10 cellular contexts compared by ENCODE assay signal in genomic region chr16:85238233-85238647, GRCh38.
DNase-seq lines count a peak whose midpoint lies in the region; ATAC-seq, FAIRE-seq and TF ChIP-seq lines count a peak whose summit lies in the region.
"Had no signal": no experiment of that assay in that cellular context is flagged by ENCODE, and none has a peak within 500 bp of the region (broad histone marks: within the 10 kb centered on the region; RNA-seq: fewer than 3 reads in every experiment).

No MANE protein-coding gene starts in this region.

- no peak; the same call in 1 of the 2 replicates for TF ChIP-seq CTCF in Panc1 (IDR thresholded peaks at IDR 0.05)
- no peak for TF ChIP-seq CTCF in omental fat pad (IDR thresholded peaks at IDR 0.05)

- H3K4me2 ChIP-seq in BLaER1 treated with 17β-estradiol and CSF1 and Interleukin-3, amounts not matched to agents 10 nM and 100 nM = peak overlapping the region; percentile 17 to 94 (median 77); a peak in 20 of 22 replicates

- CTCF ChIA-PET in Panc1 (lab: Charles Lee) = no interaction called here

- DNase-seq in Panc1 (ENCODE audit: low read depth, low spot score) (no peak), frontal cortex (ENCODE audit: low spot score in 2 of 2) (peak; percentile 61 to 70), omental fat pad (ENCODE audit: low spot score) (no peak), T-helper 1 cell (no peak), inferior parietal cortex (ENCODE audit: extremely low spot score) (no peak)
- DNase-seq in stimulated activated CD8-positive, alpha-beta memory T cell treated with anti-CD3 and anti-CD28 coated beads, Interleukin-4, amount 100 ng/mL, for 48 hours = no peak
- DNase-seq: activated naive CD8-positive, alpha-beta T cell treated with anti-CD3 and anti-CD28 coated beads, Interleukin-2, amount 50 U/mL, for 24 hours had no signal

- POLR2A ChIA-PET in Panc1 (lab: Charles Lee) = no interaction called here

- peaks cover 25 to 93% (median 87%) of the 10 kb centered on the region in 10 experiments for H3K4me1 ChIP-seq in BLaER1 treated with 17β-estradiol and CSF1 and Interleukin-3, amounts not matched to agents 10 nM and 100 nM
- H3K4me1 ChIP-seq in Panc1 (ENCODE audit: control insufficient read depth, insufficient read depth, low read length) = peaks cover 21% of the 10 kb centered on the region

- peak; percentile 42; the same call in 1 of the 2 replicates for ATAC-seq in Panc1
- ATAC-seq in omental fat pad (ENCODE audit: low FRiP score) = peak; percentile 55
- ATAC-seq in HG03108 (IDR thresholded peaks at IDR 0.05; ENCODE audit: unreplicated experiment) = no peak
- ATAC-seq: activated naive CD8-positive, alpha-beta T cell treated with anti-CD3 and anti-CD28 coated beads, Interleukin-2, amount 50 U/mL, for 24 hours had no signal

- H3K36me3 ChIP-seq in BLaER1 treated with 17β-estradiol and CSF1 and Interleukin-3, amounts not matched to agents 10 nM and 100 nM = no peaks in the 10 kb centered on the region
- H3K36me3 ChIP-seq in Panc1 (ENCODE audit: control insufficient read depth, insufficient read depth, low read length) = no peaks in the 10 kb centered on the region

- no peak for FAIRE-seq in frontal cortex (lab: Jason Lieb, UNC)
- FAIRE-seq: D721Med had no signal

- peak overlapping the region in 2 of 11 experiments; percentile 23 to 29; a peak in 1 of 22 replicates for H3K27ac ChIP-seq in BLaER1 treated with 17β-estradiol and CSF1 and Interleukin-3, amounts not matched to agents 10 nM and 100 nM
- no peak overlapping the region for H3K27ac ChIP-seq in Panc1 (ENCODE audit: low read length)

- peak overlapping the region in 7 of 11 experiments; percentile 31 to 66 (median 35); a peak in 10 of 22 replicates for H3K9ac ChIP-seq in BLaER1 treated with 17β-estradiol and CSF1 and Interleukin-3, amounts not matched to agents 10 nM and 100 nM

- no TSS peak for BruUV-seq in Panc1 (replicated peaks; lab: Mats Ljungman, UMichigan)

- H3K4me3 ChIP-seq in BLaER1 treated with 17β-estradiol and CSF1 and Interleukin-3, amounts not matched to agents 10 nM and 100 nM = peak overlapping the region in 1 of 10 experiments; percentile 21; a peak in 1 of 20 replicates
- H3K4me3 ChIP-seq in Panc1 (ENCODE audit: low read depth in 2 of 2, low read length in 2 of 2) = no peak overlapping the region

- peaks cover 0 to 18% (median 0%) of the 10 kb centered on the region in 11 experiments; a peak in 6 of 22 replicates for H3K27me3 ChIP-seq in BLaER1 treated with 17β-estradiol and CSF1 and Interleukin-3, amounts not matched to agents 10 nM and 100 nM
- H3K27me3 ChIP-seq in Panc1 (ENCODE audit: control insufficient read depth, insufficient read depth, low read length) = no peaks in the 10 kb centered on the region

- in situ Hi-C loops in Panc1 (cut with HindIII; ENCODE audit: low pct_unique_long_range_greater_than_20kb, low sequenced_read_pairs) = no loop called here

- no peaks in the 10 kb centered on the region for H3K9me3 ChIP-seq in BLaER1 treated with 17β-estradiol and CSF1 and Interleukin-3, amounts not matched to agents 10 nM and 100 nM (replicated peaks in 1 of 11)
- H3K9me3 ChIP-seq in Panc1 (ENCODE audit: control insufficient read depth, insufficient read depth, low read depth, low read length) = no peaks in the 10 kb centered on the region

- intact Hi-C loops in Panc1 (cut with micrococcal nuclease; ENCODE audit: unreplicated experiment) = loop anchor here (10.0 kb wide), 1 partner anchor 123 kb away; the partner anchor contains the start of gene CIBAR2

- H4K20me1 ChIP-seq in BLaER1 treated with 17β-estradiol and CSF1 and Interleukin-3, amounts not matched to agents 10 nM and 100 nM = peaks cover 0 to 19% (median 5%) of the 10 kb centered on the region in 11 experiments; a peak in 8 of 22 replicates

Comparison
In these comparisons a context has a peak if more than half of its experiments do, and no peak if none do; other contexts are left out.
1. DNase-seq: peak in frontal cortex (2 of 2); none in Panc1 (single experiment), omental fat pad (single experiment), T-helper 1 cell (0 of 5), stimulated activated CD8-positive, alpha-beta memory T cell treated with anti-CD3 and anti-CD28 coated beads, Interleukin-4, amount 100 ng/mL, for 48 hours (single experiment) and inferior parietal cortex (single experiment).